17 cellular contexts compared by ENCODE assay signal in the genomic region with DNA sequence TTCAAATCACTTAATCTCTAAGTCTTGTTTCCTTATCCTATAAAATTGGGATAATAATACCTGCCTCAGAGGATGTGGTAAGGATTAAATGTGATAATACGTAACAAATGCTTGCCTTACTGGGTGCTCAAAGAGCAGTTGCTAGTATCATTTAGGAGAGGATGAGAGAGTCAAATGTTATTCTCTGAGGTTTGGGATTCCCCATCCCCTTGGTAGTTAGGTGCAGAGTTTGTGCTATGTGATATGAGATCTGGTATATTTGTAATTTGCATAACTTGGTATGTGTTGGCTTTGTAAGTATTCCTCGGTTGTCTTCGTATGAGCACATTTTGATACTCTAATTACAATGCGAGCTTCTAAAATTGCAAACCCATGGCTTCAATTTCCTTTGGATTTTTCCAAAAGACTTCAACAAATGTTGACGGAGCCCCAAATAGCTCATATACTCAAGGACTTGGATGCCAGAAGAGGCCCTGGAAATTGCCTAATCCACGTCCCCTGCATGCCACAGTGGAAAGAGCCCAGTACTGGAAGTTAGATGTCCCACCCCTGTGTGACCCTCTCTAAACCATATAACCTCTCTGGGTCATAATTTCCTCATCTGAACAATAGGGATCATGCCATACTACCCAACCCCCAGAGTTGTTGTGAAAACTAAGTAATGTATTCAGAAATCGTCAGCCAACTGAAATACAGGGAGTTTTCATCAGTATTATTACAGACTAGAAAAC.
DNase-seq lines count a peak whose midpoint lies in the region; ATAC-seq, FAIRE-seq and TF ChIP-seq lines count a peak whose summit lies in the region.
"Had no signal": no experiment of that assay in that cellular context is flagged by ENCODE, and none has a peak within 500 bp of the region (broad histone marks: within the 10 kb centered on the region; RNA-seq: fewer than 3 reads in every experiment).

No MANE protein-coding gene starts in this region.

- no peaks in the 10 kb centered on the region for H3K9me3 Mint-ChIP-seq in stimulated activated naive CD8-positive, alpha-beta T cell treated with anti-CD3 and anti-CD28 coated beads, Interleukin-15, amount 100 ng/mL, for 72 hours
- H3K9me3 Mint-ChIP-seq: activated T-cell treated with anti-CD3 and anti-CD28 coated beads, Interleukin-2, amount 50 U/mL, for 24 hours had no signal

- H3K79me2 ChIP-seq in GM12878 (ENCODE audit: control insufficient read depth, insufficient read depth, low read length): no peaks in the 10 kb centered on the region
- peaks cover 10% of the 10 kb centered on the region for H3K79me2 ChIP-seq in hepatocyte

- H3K9me2 ChIP-seq in hepatocyte (replicated peaks; ENCODE audit: insufficient read depth): no peaks in the 10 kb centered on the region

- 9% methylated on average over 7 of the region's 7 CpGs for WGBS in GM12878 (ENCODE audit: insufficient coverage, insufficient replicate concordance, low lambda C conversion rate, missing lambda C conversion rate)
- 90% methylated on average over 7 of the region's 7 CpGs for WGBS in hepatocyte (ENCODE audit: low lambda C conversion rate, missing lambda C conversion rate)

- no peak overlapping the region for H3K9ac ChIP-seq in GM12878 (ENCODE audit: control insufficient read depth, insufficient read depth, low read length)

- H3K4me1 Mint-ChIP-seq in stimulated activated naive CD8-positive, alpha-beta T cell treated with anti-CD3 and anti-CD28 coated beads, Interleukin-15, amount 100 ng/mL, for 72 hours: no peaks in the 10 kb centered on the region

- no peak overlapping the region for H3K27ac Mint-ChIP-seq in stimulated activated naive CD8-positive, alpha-beta T cell treated with anti-CD3 and anti-CD28 coated beads, Interleukin-15, amount 100 ng/mL, for 72 hours
- H3K27ac Mint-ChIP-seq: activated T-cell treated with anti-CD3 and anti-CD28 coated beads, Interleukin-2, amount 50 U/mL, for 24 hours had no signal

- SMC1A ChIA-PET in GM12878 (lab: Charles Lee; ENCODE audit: uncharacterized antibody, unreplicated experiment): interaction anchor here (1.1 to 2.1 kb wide), 2 partner anchors 21 to 35 kb away, joined by 4 to 10 read pairs; no protein-coding TSS in a partner anchor

- CTCF ChIA-PET in GM12878 (lab: Yijun Ruan, JAX): interaction anchor here (0.6 to 1.1 kb wide), 2 partner anchors 19 kb away, joined by 4 read pairs; no protein-coding TSS in a partner anchor

- no peaks in the 10 kb centered on the region for H3K27me3 Mint-ChIP-seq in stimulated activated naive CD8-positive, alpha-beta T cell treated with anti-CD3 and anti-CD28 coated beads, Interleukin-15, amount 100 ng/mL, for 72 hours

- H3K9me3 ChIP-seq in GM12878 (replicated peaks; ENCODE audit: control insufficient read depth, insufficient read depth, low read length): no peaks in the 10 kb centered on the region
- no peaks in the 10 kb centered on the region for H3K9me3 ChIP-seq in hepatocyte (ENCODE audit: low read depth)

- H2AFZ ChIP-seq in GM12878 (ENCODE audit: control insufficient read depth, low read depth, low read length) (no peak overlapping the region; the same call in 1 of the 2 replicates), hepatocyte (no peak overlapping the region)

- DNase-seq in AG10803 (ENCODE audit: low read depth) (peak; percentile 63), GM12878 (ENCODE audit: low read depth, low spot score) (peak; percentile 60), hepatocyte (ENCODE audit: low spot score) (no peak), SKM-1 treated with dmso at 0.1 percent for 144 hours (lab: John Stamatoyannopoulos, UW; ENCODE audit: unreplicated experiment) (no peak), T-helper 9 cell (no peak)
- no peak for DNase-seq in stimulated activated naive CD8-positive, alpha-beta T cell treated with anti-CD3 and anti-CD28 coated beads, Interleukin-15, amount 100 ng/mL, for 72 hours
- DNase-seq: activated T-cell treated with anti-CD3 and anti-CD28 coated beads, Interleukin-2, amount 50 U/mL, for 24 hours; DMS153; head of caudate nucleus; NCI-H2107; occipital lobe; stimulated activated CD4-positive, alpha-beta T cell treated with anti-CD3 and anti-CD28 coated beads, Interleukin-15, amount 100 ng/mL, for 24 hours had no signal

- no peaks in the 10 kb centered on the region for H4K20me1 ChIP-seq in GM12878 (ENCODE audit: control insufficient read depth, insufficient read depth)
- no peaks in the 10 kb centered on the region for H4K20me1 ChIP-seq in hepatocyte (ENCODE audit: insufficient read depth, poor library complexity, severe bottlenecking)

- TF ChIP-seq CTCF in AG10803 (conservative IDR thresholded peaks at IDR 0.05; ENCODE audit: low read length) (no peak), GM12878 (IDR thresholded peaks at IDR 0.05 in 2 of 3, conservative IDR thresholded peaks at IDR 0.05 in 1 of 3; ENCODE audit: control insufficient read depth in 2 of 3, extremely low read depth in 1 of 3, insufficient read depth in 1 of 3, low read depth in 3 of 3, low read length in 3 of 3) (no peak), hepatocyte (IDR thresholded peaks at IDR 0.05; ENCODE audit: poor library complexity) (no peak)

- ATAC-seq in GM19324 (IDR thresholded peaks at IDR 0.05; ENCODE audit: low FRiP score, unreplicated experiment) (peak; percentile 55), GM12878 (peak; percentile 93), HG03097 (IDR thresholded peaks at IDR 0.05; ENCODE audit: low FRiP score, unreplicated experiment) (no peak)
- ATAC-seq in stimulated activated naive CD8-positive, alpha-beta T cell treated with anti-CD3 and anti-CD28 coated beads, Interleukin-15, amount 100 ng/mL, for 72 hours: no peak
- ATAC-seq: activated CD4-positive, CD25-positive, alpha-beta regulatory T cell treated with anti-CD3 and anti-CD28 coated beads, Interleukin-2, amount 50 U/mL, for 24 hours; left lobe of liver had no signal

- BruUV-seq in GM12878 (replicated peaks; lab: Mats Ljungman, UMichigan): no TSS peak

- FAIRE-seq in GM12878 (lab: Jason Lieb, UNC): peak; percentile 56

- H3K4me3 Mint-ChIP-seq in stimulated activated naive CD8-positive, alpha-beta T cell treated with anti-CD3 and anti-CD28 coated beads, Interleukin-15, amount 100 ng/mL, for 72 hours: no peak overlapping the region
- H3K4me3 Mint-ChIP-seq: activated T-cell treated with anti-CD3 and anti-CD28 coated beads, Interleukin-2, amount 50 U/mL, for 24 hours had no signal

- POLR2A ChIA-PET in GM12878 (lab: Charles Lee): interaction anchor here (1.3 kb wide), 1 partner anchor 18 kb away, joined by 3 read pairs; no protein-coding TSS in a partner anchor

- H3K4me1 ChIP-seq in GM12878 (ENCODE audit: control insufficient read depth, insufficient read depth, low read length) (no peaks in the 10 kb centered on the region), hepatocyte (ENCODE audit: insufficient read depth) (peaks cover 30% of the 10 kb centered on the region)

- in situ Hi-C loops in GM12878 (cut with MboI): no loop called here

- H3K4me2 ChIP-seq in GM12878 (ENCODE audit: control insufficient read depth, insufficient read depth): 0 out of 2 replicates have a peak overlapping the region, but pooled peaks have one; percentile 15
- peak overlapping the region; percentile 55 for H3K4me2 ChIP-seq in hepatocyte

- RAD21 ChIA-PET in GM12878 (lab: Charles Lee; ENCODE audit: unreplicated experiment): interaction anchor here (1.4 to 2.3 kb wide), 3 partner anchors 35 to 80 kb away, joined by 3 to 9 read pairs (median 3); no protein-coding TSS in a partner anchor

- H3K27ac ChIP-seq in GM12878 (ENCODE audit: control insufficient read depth, insufficient read depth): no peak overlapping the region
- H3K27ac ChIP-seq in hepatocyte: peak overlapping the region; percentile 84
- H3K27ac ChIP-seq: SK-N-MC had no signal

- intact Hi-C loops in GM12878 (cut with micrococcal nuclease; ENCODE audit: unreplicated experiment): no loop called here

- no peaks in the 10 kb centered on the region for H3K36me3 ChIP-seq in GM12878 (ENCODE audit: control insufficient read depth in 2 of 2, insufficient read depth in 2 of 2, low read length in 1 of 2)
- H3K36me3 ChIP-seq in hepatocyte (replicated peaks; ENCODE audit: insufficient read depth, low read depth): no peaks in the 10 kb centered on the region

- no peak for TF ChIP-seq RAD21 in GM12878 (IDR thresholded peaks at IDR 0.05; ENCODE audit: insufficient read depth, low read depth, low read length)

- no peak for TF ChIP-seq POLR2A in GM12878 (IDR thresholded peaks at IDR 0.05; ENCODE audit: low read depth, low read length)

- peak; percentile 58 to 65; a peak in 2 of 4 replicates for TF ChIP-seq EP300 in GM12878 (IDR thresholded peaks at IDR 0.05; ENCODE audit: borderline replicate concordance in 1 of 2, control insufficient read depth in 1 of 2, low read depth in 2 of 2, low read length in 2 of 2)

- no peaks in the 10 kb centered on the region for H3K27me3 ChIP-seq in GM12878 (replicated peaks in 1 of 2; ENCODE audit: control insufficient read depth in 2 of 2, insufficient read depth in 2 of 2, low read length in 1 of 2)
- H3K27me3 ChIP-seq in hepatocyte: no peaks in the 10 kb centered on the region

- no peak overlapping the region for H3K4me3 ChIP-seq in AG10803 (ENCODE audit: low read length)
- H3K4me3 ChIP-seq in GM12878: no peak overlapping the region
- no peak overlapping the region for H3K4me3 ChIP-seq in hepatocyte
- H3K4me3 ChIP-seq: SK-N-MC had no signal

TF ChIP-seq in GM12878, 131 proteins besides CTCF, POLR2A, EP300 and RAD21 (continues in another document):
- TF ChIP-seq ESRRA (IDR thresholded peaks at IDR 0.05; ENCODE audit: low read length) (no peak), CEBPB (IDR thresholded peaks at IDR 0.05; ENCODE audit: borderline replicate concordance in 1 of 2, low read depth in 2 of 2, low read length in 2 of 2) (no peak), KDM1A (IDR thresholded peaks at IDR 0.05; ENCODE audit: borderline replicate concordance) (no peak), RB1 (IDR thresholded peaks at IDR 0.05; ENCODE audit: borderline replicate concordance) (no peak)
- TF ChIP-seq, protein P1, sequence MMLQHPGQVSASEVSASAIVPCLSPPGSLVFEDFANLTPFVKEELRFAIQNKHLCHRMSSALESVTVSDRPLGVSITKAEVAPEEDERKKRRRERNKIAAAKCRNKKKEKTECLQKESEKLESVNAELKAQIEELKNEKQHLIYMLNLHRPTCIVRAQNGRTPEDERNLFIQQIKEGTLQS (IDR thresholded peaks at IDR 0.05; ENCODE audit: borderline replicate concordance, extremely low read depth, low read depth, low read length): no peak

Comparison
In these comparisons a context has a peak if more than half of its experiments do, and no peak if none do; other contexts are left out.
1. DNase-seq: peak in AG10803 (single experiment) and GM12878 (single experiment); none in hepatocyte (single experiment), SKM-1 treated with dmso at 0.1 percent for 144 hours (single experiment), stimulated activated naive CD8-positive, alpha-beta T cell treated with anti-CD3 and anti-CD28 coated beads, Interleukin-15, amount 100 ng/mL, for 72 hours (0 of 2) and T-helper 9 cell (single experiment).
2. ATAC-seq: peak in GM19324 (single experiment) and GM12878 (single experiment); none in HG03097 (single experiment) and stimulated activated naive CD8-positive, alpha-beta T cell treated with anti-CD3 and anti-CD28 coated beads, Interleukin-15, amount 100 ng/mL, for 72 hours (single experiment).